Comparison of ENCODE assay signal across 8 cellular contexts in genomic region chr18:21740724-21741510, GRCh38. TPM values are rescaled to one million over a fixed set of nuclear protein-coding genes. Genes with fewer than 3 reads are reported as not detected.
A peak's percentile ranks its signal among the peaks of the same experiment; 100 is the strongest.
DNase-seq lines count a peak whose midpoint lies in the region; ATAC-seq and TF ChIP-seq lines count a peak whose summit lies in the region.

TSS of gene MIB1 (plus strand) at chr18:21740792. CDS start at chr18:21741584, 792 bp downstream.

- H3K27ac ChIP-seq in VCaP (peak within 1 kb of the TSS; percentile 95), colonic mucosa (peak within 1 kb of the TSS; percentile 99)

- TF ChIP-seq CTCF in VCaP (conservative IDR thresholded peaks at IDR 0.05) (no peak), colonic mucosa (IDR thresholded peaks at IDR 0.05) (no peak)

- intact Hi-C loops in colonic mucosa (cut with DNase I) (loop anchor here (5.0 kb wide), 1 partner anchor 129 kb away; the partner anchor contains the start of gene SNRPD1), left colon (cut with DNase I, micrococcal nuclease) (loop anchor here in 1 of 2 donors (10.0 kb wide), 1 partner anchor 126 kb away; the partner anchor contains the start of gene SNRPD1)

- H3K36me3 ChIP-seq in colonic mucosa = no peaks in the 10 kb centered on the region

- no peaks in the 10 kb centered on the region for H3K9me3 ChIP-seq in colonic mucosa

- no peaks in the 10 kb centered on the region for H3K4me1 ChIP-seq in colonic mucosa

- ATAC-seq in HG02840 (IDR thresholded peaks at IDR 0.05; ENCODE audit: low FRiP score, unreplicated experiment) = peak; percentile 67
- peak; percentile 69 for ATAC-seq in left colon

- H3K27me3 ChIP-seq in colonic mucosa = no peaks in the 10 kb centered on the region

- H3K9ac ChIP-seq in colonic mucosa (ENCODE audit: low read depth in 2 of 2, low read length in 2 of 2) = peak within 1 kb of the TSS; percentile 83 to 89

- peak; percentile 95 to 98 (median 96) for DNase-seq in activated naive CD4-positive, alpha-beta T cell (lab: John Stamatoyannopoulos, UW)
- DNase-seq in activated naive CD4-positive, alpha-beta T cell treated with Interleukin-2 at 50 U/mL for 16 hours = no peak
- peak; percentile 89 for DNase-seq in NCI-H1694 treated with DMSO at 0.1 percent for 48 hours (lab: John Stamatoyannopoulos, UW)
- DNase-seq in colonic mucosa = peak; percentile 49
- peak; percentile 44 to 99 for DNase-seq in left colon
- DNase-seq in stimulated activated CD4-positive, alpha-beta T cell treated with anti-CD3 and anti-CD28 coated beads, Interleukin-4, amount 100 ng/mL, for 4 hours = peak; percentile 35 to 53

- peak within 1 kb of the TSS; percentile 88 for H3K4me3 ChIP-seq in colonic mucosa

RNA-seq across cellular contexts. Expression of gene MIB1, which starts in this region (rescaled TPM):
- total RNA-seq in colonic mucosa (10 to 100 TPM; 23.4 to 39.3 TPM), left colon (10 to 100 TPM; 27.3 to 31.9 TPM)
